In genomic region chr3:81601707-81602305, GRCh38 we compare ENCODE assay signal across 16 cellular contexts.
"Had no signal": no experiment of that assay in that cellular context is flagged by ENCODE, and none has a peak within 500 bp of the region (broad histone marks: within the 10 kb centered on the region; RNA-seq: fewer than 3 reads in every experiment).

No MANE protein-coding gene starts in this region.

- DNase-seq: activated CD4-positive, CD25-positive, alpha-beta regulatory T cell; activated naive CD4-positive, alpha-beta T cell treated with Interleukin-2 at 50 U/mL for 16 hours; activated naive CD8-positive, alpha-beta T cell treated with anti-CD3 and anti-CD28 coated beads, Interleukin-2, amount 50 U/mL, for 24 hours; aorta; dermis blood vessel endothelial cell; left ventricle myocardium inferior; mucosa of descending colon; naive thymus-derived CD4-positive, alpha-beta T cell; pancreas; sigmoid colon; spleen; stomach; upper lobe of right lung had no signal

- H3K4me3 ChIP-seq: breast epithelium, hepatocyte, left ventricle myocardium inferior, mucosa of descending colon, pancreas, sigmoid colon, spleen, stomach, thoracic aorta, upper lobe of right lung had no signal

- ATAC-seq: activated naive CD8-positive, alpha-beta T cell treated with anti-CD3 and anti-CD28 coated beads, Interleukin-2, amount 50 U/mL, for 24 hours; mucosa of descending colon; naive thymus-derived CD4-positive, alpha-beta T cell; pancreas; upper lobe of right lung had no signal

- H3K27ac ChIP-seq: breast epithelium, hepatocyte, left ventricle myocardium inferior, pancreas, sigmoid colon, spleen, stomach, thoracic aorta, upper lobe of right lung had no signal
